In the genomic region with DNA sequence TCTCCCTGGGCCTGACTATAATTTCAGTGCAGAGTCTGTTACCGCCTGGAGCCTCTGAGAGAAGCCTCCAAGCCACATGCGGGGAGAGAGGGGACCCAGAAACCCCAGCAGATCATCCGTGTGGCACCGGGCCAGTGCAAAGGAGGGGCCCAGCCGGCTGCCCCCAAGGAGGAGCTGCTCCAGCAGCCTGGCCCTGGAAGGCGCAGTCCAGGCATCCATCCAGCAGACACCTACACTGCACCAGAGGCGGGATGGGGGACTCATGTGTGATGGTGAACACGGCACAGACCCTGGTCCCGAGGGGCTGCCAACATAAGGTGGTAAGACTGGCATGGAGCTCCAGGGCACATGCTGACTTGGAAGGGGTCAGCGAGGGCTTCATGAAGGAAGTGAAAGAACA, we compare ENCODE assay signal across 20 cellular contexts.
"Had no signal": no experiment of that assay in that cellular context is flagged by ENCODE, and none has a peak within 500 bp of the region (broad histone marks: within the 10 kb centered on the region; RNA-seq: fewer than 3 reads in every experiment).

No MANE protein-coding gene starts in this region.

- H3K4me1 ChIP-seq: lower lobe of right lung had no signal

- H3K27me3 Mint-ChIP-seq: activated CD4-positive, alpha-beta T cell treated with anti-CD3 and anti-CD28 coated beads for 36 hours; activated CD8-positive, alpha-beta T cell treated with anti-CD3 and anti-CD28 coated beads for 36 hours; type B pancreatic cell had no signal

- H3K9me3 ChIP-seq: adrenal gland, heart left ventricle, lower lobe of right lung, ovary had no signal

- H3K27ac Mint-ChIP-seq: activated CD4-positive, alpha-beta T cell treated with anti-CD3 and anti-CD28 coated beads for 36 hours; activated CD8-positive, alpha-beta T cell treated with anti-CD3 and anti-CD28 coated beads for 36 hours; mesothelial cell of epicardium; stimulated activated effector memory CD8-positive, alpha-beta T cell treated with anti-CD3 and anti-CD28 coated beads, Interleukin-12 subunit alpha, Interleukin-12 subunit beta, amount 100 ng/mL, for 72 hours had no signal

- DNase-seq: activated CD4-positive, alpha-beta T cell treated with anti-CD3 and anti-CD28 coated beads for 36 hours; activated CD8-positive, alpha-beta T cell treated with anti-CD3 and anti-CD28 coated beads for 36 hours; activated effector memory CD4-positive, alpha-beta T cell treated with Interleukin-2 at 50 U/mL for 16 hours; activated naive CD4-positive, alpha-beta T cell treated with anti-CD3 and anti-CD28 coated beads, Interleukin-2, amount 50 U/mL, for 16 hours; activated T-cell treated with anti-CD3 and anti-CD28 coated beads, Interleukin-2, amount 50 U/mL, for 4 hours; adrenal gland; central memory CD4-positive, alpha-beta T cell; effector memory CD4-positive, alpha-beta T cell; foreskin melanocyte; left cardiac atrium; lower lobe of right lung; stimulated activated CD4-positive, alpha-beta T cell treated with anti-CD3 and anti-CD28 coated beads, Interleukin-12 subunit alpha, Interleukin-12 subunit beta, amount 100 ng/mL, for 4 hours; T-helper 2 cell had no signal

- H3K4me3 ChIP-seq: adrenal gland, heart left ventricle, lower lobe of right lung, ovary had no signal

- H3K4me1 Mint-ChIP-seq: mesothelial cell of epicardium had no signal

- H3K9me3 Mint-ChIP-seq: activated CD8-positive, alpha-beta T cell treated with anti-CD3 and anti-CD28 coated beads for 36 hours; activated T-cell treated with anti-CD3 and anti-CD28 coated beads, Interleukin-2, amount 50 U/mL, for 4 hours; stimulated activated effector memory CD8-positive, alpha-beta T cell treated with anti-CD3 and anti-CD28 coated beads, Interleukin-12 subunit alpha, Interleukin-12 subunit beta, amount 100 ng/mL, for 72 hours; type B pancreatic cell had no signal

- H3K27ac ChIP-seq: adrenal gland, epithelial cell of prostate, heart left ventricle, lower lobe of right lung had no signal

- ATAC-seq: activated CD4-positive, alpha-beta T cell treated with anti-CD3 and anti-CD28 coated beads for 36 hours; activated CD8-positive, alpha-beta T cell treated with anti-CD3 and anti-CD28 coated beads for 36 hours; activated T-cell treated with anti-CD3 and anti-CD28 coated beads, Interleukin-2, amount 50 U/mL, for 4 hours; left cardiac atrium; lower lobe of right lung; stimulated activated effector memory CD8-positive, alpha-beta T cell treated with anti-CD3 and anti-CD28 coated beads, Interleukin-12 subunit alpha, Interleukin-12 subunit beta, amount 100 ng/mL, for 72 hours had no signal

- H3K36me3 ChIP-seq: adrenal gland, ovary had no signal

- H3K4me3 Mint-ChIP-seq: activated CD4-positive, alpha-beta T cell treated with anti-CD3 and anti-CD28 coated beads for 36 hours; activated CD8-positive, alpha-beta T cell treated with anti-CD3 and anti-CD28 coated beads for 36 hours; activated T-cell treated with anti-CD3 and anti-CD28 coated beads, Interleukin-2, amount 50 U/mL, for 4 hours; mesothelial cell of epicardium; neural crest cell; stimulated activated effector memory CD8-positive, alpha-beta T cell treated with anti-CD3 and anti-CD28 coated beads, Interleukin-12 subunit alpha, Interleukin-12 subunit beta, amount 100 ng/mL, for 72 hours; type B pancreatic cell had no signal

- H3K27me3 ChIP-seq: adrenal gland, heart left ventricle, ovary had no signal

- H3K36me3 Mint-ChIP-seq: stimulated activated effector memory CD8-positive, alpha-beta T cell treated with anti-CD3 and anti-CD28 coated beads, Interleukin-12 subunit alpha, Interleukin-12 subunit beta, amount 100 ng/mL, for 72 hours had no signal
